ENCODE assay signal across 2 cellular contexts in genomic region chr22:50599816-50600454, GRCh38.
TF ChIP-seq lines count a peak whose summit lies in the region.

No MANE protein-coding gene starts in this region.

TF ChIP-seq in HEK293T, 16 proteins besides CTCF, POLR2A, EP300 and RAD21:
- TF ChIP-seq FOXK2 (IDR thresholded peaks at IDR 0.05) (no peak), SUZ12 (IDR thresholded peaks at IDR 0.05) (no peak), FOXA1 (IDR thresholded peaks at IDR 0.05) (no peak), L3MBTL2 (conservative IDR thresholded peaks at IDR 0.05) (0 out of 2 replicates have a peak, but pooled peaks have one; percentile 27), BHLHE40 (IDR thresholded peaks at IDR 0.05; ENCODE audit: borderline replicate concordance) (no peak), HDGF (IDR thresholded peaks at IDR 0.05; ENCODE audit: borderline replicate concordance) (no peak), LEF1 (IDR thresholded peaks at IDR 0.05; ENCODE audit: borderline replicate concordance) (no peak), SP1 (IDR thresholded peaks at IDR 0.05) (no peak)
- TF ChIP-seq, protein P1, sequence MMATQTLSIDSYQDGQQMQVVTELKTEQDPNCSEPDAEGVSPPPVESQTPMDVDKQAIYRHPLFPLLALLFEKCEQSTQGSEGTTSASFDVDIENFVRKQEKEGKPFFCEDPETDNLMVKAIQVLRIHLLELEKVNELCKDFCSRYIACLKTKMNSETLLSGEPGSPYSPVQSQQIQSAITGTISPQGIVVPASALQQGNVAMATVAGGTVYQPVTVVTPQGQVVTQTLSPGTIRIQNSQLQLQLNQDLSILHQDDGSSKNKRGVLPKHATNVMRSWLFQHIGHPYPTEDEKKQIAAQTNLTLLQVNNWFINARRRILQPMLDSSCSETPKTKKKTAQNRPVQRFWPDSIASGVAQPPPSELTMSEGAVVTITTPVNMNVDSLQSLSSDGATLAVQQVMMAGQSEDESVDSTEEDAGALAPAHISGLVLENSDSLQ (IDR thresholded peaks at IDR 0.05): no peak

TF ChIP-seq in GM12878, 131 proteins besides CTCF, POLR2A, EP300 and RAD21:
- TF ChIP-seq, protein P2, sequence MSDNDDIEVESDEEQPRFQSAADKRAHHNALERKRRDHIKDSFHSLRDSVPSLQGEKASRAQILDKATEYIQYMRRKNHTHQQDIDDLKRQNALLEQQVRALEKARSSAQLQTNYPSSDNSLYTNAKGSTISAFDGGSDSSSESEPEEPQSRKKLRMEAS (IDR thresholded peaks at IDR 0.05; ENCODE audit: low read depth, low read length): peak; percentile 61; the same call in 1 of the 2 replicates
- TF ChIP-seq YY1 (IDR thresholded peaks at IDR 0.05; ENCODE audit: low read depth, low read length): 0 out of 2 replicates have a peak, but pooled peaks have one; percentile 28
- TF ChIP-seq SIN3A (IDR thresholded peaks at IDR 0.05; ENCODE audit: low read depth, low read length): peak; percentile 96
- TF ChIP-seq MXI1 (IDR thresholded peaks at IDR 0.05; ENCODE audit: low read depth, low read length): peak; percentile 94
- TF ChIP-seq RCOR1 (conservative IDR thresholded peaks at IDR 0.05; ENCODE audit: low read depth, low read length): peak; percentile 71; the same call in 1 of the 2 replicates
- peak; percentile 92 for TF ChIP-seq SREBF1 (IDR thresholded peaks at IDR 0.05; ENCODE audit: low read length)
- TF ChIP-seq ZNF622 (IDR thresholded peaks at IDR 0.05): no peak
- TF ChIP-seq, protein P3, sequence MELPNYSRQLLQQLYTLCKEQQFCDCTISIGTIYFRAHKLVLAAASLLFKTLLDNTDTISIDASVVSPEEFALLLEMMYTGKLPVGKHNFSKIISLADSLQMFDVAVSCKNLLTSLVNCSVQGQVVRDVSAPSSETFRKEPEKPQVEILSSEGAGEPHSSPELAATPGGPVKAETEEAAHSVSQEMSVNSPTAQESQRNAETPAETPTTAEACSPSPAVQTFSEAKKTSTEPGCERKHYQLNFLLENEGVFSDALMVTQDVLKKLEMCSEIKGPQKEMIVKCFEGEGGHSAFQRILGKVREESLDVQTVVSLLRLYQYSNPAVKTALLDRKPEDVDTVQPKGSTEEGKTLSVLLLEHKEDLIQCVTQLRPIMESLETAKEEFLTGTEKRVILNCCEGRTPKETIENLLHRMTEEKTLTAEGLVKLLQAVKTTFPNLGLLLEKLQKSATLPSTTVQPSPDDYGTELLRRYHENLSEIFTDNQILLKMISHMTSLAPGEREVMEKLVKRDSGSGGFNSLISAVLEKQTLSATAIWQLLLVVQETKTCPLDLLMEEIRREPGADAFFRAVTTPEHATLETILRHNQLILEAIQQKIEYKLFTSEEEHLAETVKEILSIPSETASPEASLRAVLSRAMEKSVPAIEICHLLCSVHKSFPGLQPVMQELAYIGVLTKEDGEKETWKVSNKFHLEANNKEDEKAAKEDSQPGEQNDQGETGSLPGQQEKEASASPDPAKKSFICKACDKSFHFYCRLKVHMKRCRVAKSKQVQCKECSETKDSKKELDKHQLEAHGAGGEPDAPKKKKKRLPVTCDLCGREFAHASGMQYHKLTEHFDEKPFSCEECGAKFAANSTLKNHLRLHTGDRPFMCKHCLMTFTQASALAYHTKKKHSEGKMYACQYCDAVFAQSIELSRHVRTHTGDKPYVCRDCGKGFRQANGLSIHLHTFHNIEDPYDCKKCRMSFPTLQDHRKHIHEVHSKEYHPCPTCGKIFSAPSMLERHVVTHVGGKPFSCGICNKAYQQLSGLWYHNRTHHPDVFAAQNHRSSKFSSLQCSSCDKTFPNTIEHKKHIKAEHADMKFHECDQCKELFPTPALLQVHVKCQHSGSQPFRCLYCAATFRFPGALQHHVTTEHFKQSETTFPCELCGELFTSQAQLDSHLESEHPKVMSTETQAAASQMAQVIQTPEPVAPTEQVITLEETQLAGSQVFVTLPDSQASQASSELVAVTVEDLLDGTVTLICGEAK (IDR thresholded peaks at IDR 0.05; ENCODE audit: borderline replicate concordance): peak; percentile 75
- TF ChIP-seq, protein P4, sequence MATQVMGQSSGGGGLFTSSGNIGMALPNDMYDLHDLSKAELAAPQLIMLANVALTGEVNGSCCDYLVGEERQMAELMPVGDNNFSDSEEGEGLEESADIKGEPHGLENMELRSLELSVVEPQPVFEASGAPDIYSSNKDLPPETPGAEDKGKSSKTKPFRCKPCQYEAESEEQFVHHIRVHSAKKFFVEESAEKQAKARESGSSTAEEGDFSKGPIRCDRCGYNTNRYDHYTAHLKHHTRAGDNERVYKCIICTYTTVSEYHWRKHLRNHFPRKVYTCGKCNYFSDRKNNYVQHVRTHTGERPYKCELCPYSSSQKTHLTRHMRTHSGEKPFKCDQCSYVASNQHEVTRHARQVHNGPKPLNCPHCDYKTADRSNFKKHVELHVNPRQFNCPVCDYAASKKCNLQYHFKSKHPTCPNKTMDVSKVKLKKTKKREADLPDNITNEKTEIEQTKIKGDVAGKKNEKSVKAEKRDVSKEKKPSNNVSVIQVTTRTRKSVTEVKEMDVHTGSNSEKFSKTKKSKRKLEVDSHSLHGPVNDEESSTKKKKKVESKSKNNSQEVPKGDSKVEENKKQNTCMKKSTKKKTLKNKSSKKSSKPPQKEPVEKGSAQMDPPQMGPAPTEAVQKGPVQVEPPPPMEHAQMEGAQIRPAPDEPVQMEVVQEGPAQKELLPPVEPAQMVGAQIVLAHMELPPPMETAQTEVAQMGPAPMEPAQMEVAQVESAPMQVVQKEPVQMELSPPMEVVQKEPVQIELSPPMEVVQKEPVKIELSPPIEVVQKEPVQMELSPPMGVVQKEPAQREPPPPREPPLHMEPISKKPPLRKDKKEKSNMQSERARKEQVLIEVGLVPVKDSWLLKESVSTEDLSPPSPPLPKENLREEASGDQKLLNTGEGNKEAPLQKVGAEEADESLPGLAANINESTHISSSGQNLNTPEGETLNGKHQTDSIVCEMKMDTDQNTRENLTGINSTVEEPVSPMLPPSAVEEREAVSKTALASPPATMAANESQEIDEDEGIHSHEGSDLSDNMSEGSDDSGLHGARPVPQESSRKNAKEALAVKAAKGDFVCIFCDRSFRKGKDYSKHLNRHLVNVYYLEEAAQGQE (IDR thresholded peaks at IDR 0.05; ENCODE audit: low read depth, low read length): peak; percentile 99
- TF ChIP-seq ZNF274 (IDR thresholded peaks at IDR 0.05; ENCODE audit: insufficient read depth, insufficient read length): no peak
- no peak for TF ChIP-seq ZNF24 (IDR thresholded peaks at IDR 0.05)
- peak; percentile 44; the same call in 1 of the 2 replicates for TF ChIP-seq RB1 (IDR thresholded peaks at IDR 0.05; ENCODE audit: borderline replicate concordance)
- TF ChIP-seq SRF (IDR thresholded peaks at IDR 0.05; ENCODE audit: low read depth in 2 of 2, low read length in 2 of 2): no peak
- peak in 1 of 2 experiments; percentile 20; a peak in 1 of 4 replicates for TF ChIP-seq BHLHE40 (IDR thresholded peaks at IDR 0.05; ENCODE audit: borderline replicate concordance in 1 of 2, low read depth in 2 of 2, low read length in 1 of 2)
- TF ChIP-seq NKRF (conservative IDR thresholded peaks at IDR 0.05): peak; percentile 83
- TF ChIP-seq GABPA (IDR thresholded peaks at IDR 0.05; ENCODE audit: low read depth): no peak
- 0 out of 2 replicates have a peak, but pooled peaks have one; percentile 25 for TF ChIP-seq LARP7 (IDR thresholded peaks at IDR 0.05)
- TF ChIP-seq, protein P5, sequence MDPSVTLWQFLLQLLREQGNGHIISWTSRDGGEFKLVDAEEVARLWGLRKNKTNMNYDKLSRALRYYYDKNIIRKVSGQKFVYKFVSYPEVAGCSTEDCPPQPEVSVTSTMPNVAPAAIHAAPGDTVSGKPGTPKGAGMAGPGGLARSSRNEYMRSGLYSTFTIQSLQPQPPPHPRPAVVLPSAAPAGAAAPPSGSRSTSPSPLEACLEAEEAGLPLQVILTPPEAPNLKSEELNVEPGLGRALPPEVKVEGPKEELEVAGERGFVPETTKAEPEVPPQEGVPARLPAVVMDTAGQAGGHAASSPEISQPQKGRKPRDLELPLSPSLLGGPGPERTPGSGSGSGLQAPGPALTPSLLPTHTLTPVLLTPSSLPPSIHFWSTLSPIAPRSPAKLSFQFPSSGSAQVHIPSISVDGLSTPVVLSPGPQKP (IDR thresholded peaks at IDR 0.05; ENCODE audit: low read depth, low read length): no peak
- no peak for TF ChIP-seq ZBTB33 (IDR thresholded peaks at IDR 0.05)
